2 cellular contexts compared by ENCODE assay signal in the genomic region with DNA sequence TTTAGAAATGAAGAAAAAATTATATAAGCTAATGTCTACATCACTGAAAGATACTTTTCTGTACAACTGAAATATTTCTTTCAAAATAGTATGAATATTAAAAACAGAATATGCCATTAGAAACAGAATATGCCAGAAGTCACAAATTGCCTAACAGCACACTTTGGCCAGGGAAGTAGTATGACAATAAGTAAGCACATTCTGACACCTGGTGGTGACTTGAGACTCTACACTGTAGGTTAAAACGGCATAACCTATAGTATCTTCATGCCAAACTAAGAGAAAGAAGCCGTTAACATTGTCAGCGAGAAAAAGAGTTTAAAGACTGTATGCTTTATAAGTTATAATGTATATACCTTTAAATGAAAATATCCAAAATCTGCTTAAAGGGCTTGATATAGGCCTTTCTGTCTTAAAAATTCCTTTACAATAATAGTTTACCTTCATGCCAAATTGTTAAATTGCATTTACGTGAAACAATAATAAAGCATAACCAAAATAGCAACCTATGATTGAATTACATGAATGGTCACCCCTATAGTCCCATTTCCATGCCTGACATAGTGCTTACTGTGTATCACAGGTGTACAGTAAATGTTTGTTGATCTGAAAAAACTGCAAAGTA.
TF ChIP-seq lines count a peak whose summit lies in the region.

No MANE protein-coding gene starts in this region.

TF ChIP-seq in HEK293T, 16 proteins besides CTCF, POLR2A, EP300 and RAD21 (continued from another document):
- TF ChIP-seq FOXK2 (IDR thresholded peaks at IDR 0.05) (no peak), SUZ12 (IDR thresholded peaks at IDR 0.05) (no peak)
TF ChIP-seq in HEK293T: peak in this region for 0.

TF ChIP-seq in K562, 482 proteins besides CTCF, POLR2A, EP300 and RAD21 (continued from another document):
- TF ChIP-seq GATAD2B (IDR thresholded peaks at IDR 0.05; ENCODE audit: borderline replicate concordance) = 0 out of 2 replicates have a peak, but pooled peaks have one; percentile 22
- TF ChIP-seq NFXL1 (CRISPR knock-in tag; IDR thresholded peaks at IDR 0.05) = no peak
- peak; percentile 87 for TF ChIP-seq CEBPB (tag; IDR thresholded peaks at IDR 0.05)
- TF ChIP-seq BHLHE40 (IDR thresholded peaks at IDR 0.05; ENCODE audit: low read length) = 0 out of 2 replicates have a peak, but pooled peaks have one; percentile 6
- peak; percentile 82 for TF ChIP-seq SMC3 (conservative IDR thresholded peaks at IDR 0.05; ENCODE audit: insufficient read depth, low read depth, low read length)
- peak; percentile 80 for TF ChIP-seq ARID2 (IDR thresholded peaks at IDR 0.05)
- TF ChIP-seq, protein P1, sequence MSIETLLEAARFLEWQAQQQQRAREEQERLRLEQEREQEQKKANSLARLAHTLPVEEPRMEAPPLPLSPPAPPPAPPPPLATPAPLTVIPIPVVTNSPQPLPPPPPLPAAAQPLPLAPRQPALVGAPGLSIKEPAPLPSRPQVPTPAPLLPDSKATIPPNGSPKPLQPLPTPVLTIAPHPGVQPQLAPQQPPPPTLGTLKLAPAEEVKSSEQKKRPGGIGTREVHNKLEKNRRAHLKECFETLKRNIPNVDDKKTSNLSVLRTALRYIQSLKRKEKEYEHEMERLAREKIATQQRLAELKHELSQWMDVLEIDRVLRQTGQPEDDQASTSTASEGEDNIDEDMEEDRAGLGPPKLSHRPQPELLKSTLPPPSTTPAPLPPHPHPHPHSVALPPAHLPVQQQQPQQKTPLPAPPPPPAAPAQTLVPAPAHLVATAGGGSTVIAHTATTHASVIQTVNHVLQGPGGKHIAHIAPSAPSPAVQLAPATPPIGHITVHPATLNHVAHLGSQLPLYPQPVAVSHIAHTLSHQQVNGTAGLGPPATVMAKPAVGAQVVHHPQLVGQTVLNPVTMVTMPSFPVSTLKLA (conservative IDR thresholded peaks at IDR 0.05) = 0 out of 4 replicates have a peak, but pooled peaks of 1 of the 2 experiments have one; percentile 17
- TF ChIP-seq HCFC1 (IDR thresholded peaks at IDR 0.05; ENCODE audit: low read depth, low read length) = no peak
- TF ChIP-seq ZFP36 (IDR thresholded peaks at IDR 0.05; ENCODE audit: low read depth, low read length, partially characterized antibody) = peak; percentile 20
- no peak for TF ChIP-seq ARNT (IDR thresholded peaks at IDR 0.05)
- no peak for TF ChIP-seq CEBPZ (IDR thresholded peaks at IDR 0.05; ENCODE audit: borderline replicate concordance, low read depth, low read length)
- TF ChIP-seq FUS (optimal IDR thresholded peaks at IDR 0.05; ENCODE audit: low read depth, low read length) = no peak
- no peak for TF ChIP-seq FOXK1 (CRISPR knock-in tag; IDR thresholded peaks at IDR 0.05; ENCODE audit: borderline replicate concordance)
- no peak; the same call in 1 of the 2 replicates for TF ChIP-seq CEBPG (CRISPR knock-in tag; IDR thresholded peaks at IDR 0.05)
- peak; percentile 57 to 90; a peak in 3 of 4 replicates for TF ChIP-seq CEBPG (tag; conservative IDR thresholded peaks at IDR 0.05 in 1 of 2, IDR thresholded peaks at IDR 0.05 in 1 of 2)
- 0 out of 2 replicates have a peak, but pooled peaks have one; percentile 20 for TF ChIP-seq EP400 (IDR thresholded peaks at IDR 0.05)
- no peak for TF ChIP-seq PML (IDR thresholded peaks at IDR 0.05; ENCODE audit: low read length)
- TF ChIP-seq, protein P2, sequence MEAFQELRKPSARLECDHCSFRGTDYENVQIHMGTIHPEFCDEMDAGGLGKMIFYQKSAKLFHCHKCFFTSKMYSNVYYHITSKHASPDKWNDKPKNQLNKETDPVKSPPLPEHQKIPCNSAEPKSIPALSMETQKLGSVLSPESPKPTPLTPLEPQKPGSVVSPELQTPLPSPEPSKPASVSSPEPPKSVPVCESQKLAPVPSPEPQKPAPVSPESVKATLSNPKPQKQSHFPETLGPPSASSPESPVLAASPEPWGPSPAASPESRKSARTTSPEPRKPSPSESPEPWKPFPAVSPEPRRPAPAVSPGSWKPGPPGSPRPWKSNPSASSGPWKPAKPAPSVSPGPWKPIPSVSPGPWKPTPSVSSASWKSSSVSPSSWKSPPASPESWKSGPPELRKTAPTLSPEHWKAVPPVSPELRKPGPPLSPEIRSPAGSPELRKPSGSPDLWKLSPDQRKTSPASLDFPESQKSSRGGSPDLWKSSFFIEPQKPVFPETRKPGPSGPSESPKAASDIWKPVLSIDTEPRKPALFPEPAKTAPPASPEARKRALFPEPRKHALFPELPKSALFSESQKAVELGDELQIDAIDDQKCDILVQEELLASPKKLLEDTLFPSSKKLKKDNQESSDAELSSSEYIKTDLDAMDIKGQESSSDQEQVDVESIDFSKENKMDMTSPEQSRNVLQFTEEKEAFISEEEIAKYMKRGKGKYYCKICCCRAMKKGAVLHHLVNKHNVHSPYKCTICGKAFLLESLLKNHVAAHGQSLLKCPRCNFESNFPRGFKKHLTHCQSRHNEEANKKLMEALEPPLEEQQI (IDR thresholded peaks at IDR 0.05) = peak; percentile 58
- TF ChIP-seq JUN (IDR thresholded peaks at IDR 0.05; ENCODE audit: borderline replicate concordance, low read depth, low read length) = 0 out of 2 replicates have a peak, but pooled peaks have one; percentile 7
- no peak for TF ChIP-seq JUN (CRISPR knock-in tag; IDR thresholded peaks at IDR 0.05; ENCODE audit: borderline replicate concordance)
- no peak for TF ChIP-seq NCOA4 (IDR thresholded peaks at IDR 0.05; ENCODE audit: partially characterized antibody)
- no peak for TF ChIP-seq LARP7 (IDR thresholded peaks at IDR 0.05)
